In the genomic region with DNA sequence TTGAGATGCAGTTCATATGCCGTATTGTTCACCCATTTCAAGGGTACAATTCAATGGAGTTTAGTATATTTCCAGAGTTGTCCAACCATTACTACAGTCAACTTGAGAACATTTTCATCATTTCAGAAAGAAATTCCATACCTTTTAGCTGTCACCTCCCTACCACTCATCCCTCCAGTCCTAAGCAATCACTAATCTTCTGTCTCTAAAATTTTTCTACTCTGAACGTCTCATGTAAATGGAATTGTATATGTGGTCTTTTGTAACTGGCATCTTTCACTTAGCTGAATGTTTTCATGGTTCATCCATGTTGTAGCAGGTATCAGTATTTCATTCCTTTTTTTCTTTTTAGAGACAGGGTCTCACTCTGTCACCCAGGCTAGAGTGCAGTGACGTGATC, we compare ENCODE assay signal across 17 cellular contexts. TPM values are rescaled to one million over a fixed set of nuclear protein-coding genes. Genes with fewer than 3 reads are reported as not detected.
DNase-seq lines count a peak whose midpoint lies in the region; ATAC-seq and TF ChIP-seq lines count a peak whose summit lies in the region.
"Had no signal": no experiment of that assay in that cellular context is flagged by ENCODE, and none has a peak within 500 bp of the region (broad histone marks: within the 10 kb centered on the region; RNA-seq: fewer than 3 reads in every experiment).

No MANE protein-coding gene starts in this region.

- no peak overlapping the region for H4K91ac ChIP-seq in H9 (ENCODE audit: insufficient read length, low read depth, low read length)

- peaks cover 52% of the 10 kb centered on the region for H3K4me1 Mint-ChIP-seq in T-helper 1 cell treated with Interleukin-12 subunit alpha and Interleukin-12 subunit beta and Interleukin-4 antibody, amounts not matched to agents 30 μg/mL and 1 μg/mL, for 36 hours (ENCODE audit: low read depth)
- H3K4me1 Mint-ChIP-seq in H9 (peaks cover 20 to 21% of the 10 kb centered on the region in 2 experiments), T-helper 17 cell (peaks cover 47% of the 10 kb centered on the region)

- no peak overlapping the region for H2BK20ac ChIP-seq in H9 (ENCODE audit: low read depth, low read length, poor library complexity, severe bottlenecking)

- no peaks in the 10 kb centered on the region for H4K20me1 ChIP-seq in H9 (ENCODE audit: control insufficient read depth, insufficient read depth, insufficient read length)

- H3K36me3 Mint-ChIP-seq in T-helper 1 cell treated with Interleukin-12 subunit alpha and Interleukin-12 subunit beta and Interleukin-4 antibody, amounts not matched to agents 30 μg/mL and 1 μg/mL, for 36 hours (ENCODE audit: low read depth): peaks cover 37% of the 10 kb centered on the region
- H3K36me3 Mint-ChIP-seq in H9 (ENCODE audit: insufficient read depth in 1 of 3, low read depth in 3 of 3): peaks cover 11 to 22% (median 12%) of the 10 kb centered on the region in 3 experiments; a peak in 6 of 7 replicates
- peaks cover 13% of the 10 kb centered on the region for H3K36me3 Mint-ChIP-seq in T-helper 17 cell (ENCODE audit: low read depth)

- H3K27ac Mint-ChIP-seq in T-helper 1 cell treated with Interleukin-12 subunit alpha and Interleukin-12 subunit beta and Interleukin-4 antibody, amounts not matched to agents 30 μg/mL and 1 μg/mL, for 36 hours: peak overlapping the region; percentile 28
- H3K27ac Mint-ChIP-seq in H9 (peak overlapping the region in 2 of 3 experiments; percentile 12 to 53; a peak in 1 of 7 replicates), T-helper 17 cell (peak overlapping the region; percentile 69)

- DNase-seq in T-helper 1 cell: no peak
- no peak for DNase-seq in H9
- DNase-seq in T-helper 17 cell: no peak
- DNase-seq in kidney tubule cell (ENCODE audit: low spot score): peak; percentile 67
- no peak for DNase-seq in NCI-H510A treated with DMSO at 0.1 percent for 48 hours (lab: John Stamatoyannopoulos, UW)
- DNase-seq in GM10266 (ENCODE audit: extremely low spot score): no peak
- DNase-seq: 8988T; activated CD4-positive, alpha-beta T cell treated with anti-CD3 and anti-CD28 coated beads, Interleukin-2, amount 50 U/mL, for 1 hour; NCI-H1105 treated with DMSO at 0.1 percent for 48 hours; NCI-H2171; ovary; T1000 had no signal

- H3K79me2 ChIP-seq in H9 (ENCODE audit: insufficient read depth, low read length): no peaks in the 10 kb centered on the region

- H3K4me1 ChIP-seq in H9 (ENCODE audit: insufficient read depth, low read length): no peaks in the 10 kb centered on the region; the same call in 1 of the 2 replicates

- no peak overlapping the region for H4K5ac ChIP-seq in H9 (ENCODE audit: insufficient read length, low read depth, low read length)

- TF ChIP-seq CTCF in H9 (conservative IDR thresholded peaks at IDR 0.05) (no peak), GM10266 (IDR thresholded peaks at IDR 0.05; ENCODE audit: control insufficient read depth, insufficient read depth, low read depth, missing control alignments) (no peak)

- no peak overlapping the region for H2BK5ac ChIP-seq in H9 (ENCODE audit: insufficient read length, low read length)

- H2AFZ ChIP-seq in H9 (ENCODE audit: low read length): no peak overlapping the region

- no CpG with 5 or more reads among the region's 3 CpGs for WGBS in H9 (ENCODE audit: extremely low coverage, insufficient read length, low lambda C conversion rate)

- no peak overlapping the region for H4K8ac ChIP-seq in H9 (replicated peaks; ENCODE audit: insufficient read length, low read depth, low read length)

- H3K56ac ChIP-seq in H9 (ENCODE audit: insufficient read length, low read depth, low read length): no peak overlapping the region

- H2BK12ac ChIP-seq in H9 (ENCODE audit: insufficient read length, low read depth, low read length): no peak overlapping the region

- no peak overlapping the region for H3K18ac ChIP-seq in H9 (ENCODE audit: insufficient read length, low read depth, low read length)

- no peak overlapping the region for H3K14ac ChIP-seq in H9 (ENCODE audit: insufficient read depth, low read length)

- H3K9me3 ChIP-seq in H9 (ENCODE audit: control insufficient read depth, low read depth, low read length) (no peaks in the 10 kb centered on the region), T-helper 17 cell (ENCODE audit: control insufficient read depth, low read length, poor library complexity, severe bottlenecking) (no peaks in the 10 kb centered on the region)
- H3K9me3 ChIP-seq: ovary, upper lobe of right lung had no signal

- H3K9me3 Mint-ChIP-seq in T-helper 1 cell treated with Interleukin-12 subunit alpha and Interleukin-12 subunit beta and Interleukin-4 antibody, amounts not matched to agents 30 μg/mL and 1 μg/mL, for 36 hours: no peaks in the 10 kb centered on the region
- no peaks in the 10 kb centered on the region for H3K9me3 Mint-ChIP-seq in H9

- no peaks in the 10 kb centered on the region for H3K23me2 ChIP-seq in H9 (ENCODE audit: insufficient read length, low read depth, low read length, poor library complexity, severe bottlenecking)

- no peaks in the 10 kb centered on the region for H3K79me1 ChIP-seq in H9 (ENCODE audit: insufficient read depth, low read depth, low read length, poor library complexity, severe bottlenecking)

- no peak overlapping the region for H2BK15ac ChIP-seq in H9 (ENCODE audit: low read depth, low read length)

- H3K23ac ChIP-seq in H9 (ENCODE audit: insufficient read length, low read depth, low read length): no peak overlapping the region

- H3K27ac ChIP-seq in H9 (ENCODE audit: insufficient read length, low read depth, low read length): no peak overlapping the region
- H3K27ac ChIP-seq: ovary, upper lobe of right lung had no signal

- no peak overlapping the region for H3K4me3 Mint-ChIP-seq in T-helper 1 cell treated with Interleukin-12 subunit alpha and Interleukin-12 subunit beta and Interleukin-4 antibody, amounts not matched to agents 30 μg/mL and 1 μg/mL, for 36 hours
- H3K4me3 Mint-ChIP-seq in H9 (no peak overlapping the region), T-helper 17 cell (no peak overlapping the region)
- H3K4me3 Mint-ChIP-seq: activated T-helper 1 cell treated with anti-CD3 and anti-CD28 coated beads, Interleukin-12 subunit alpha, Interleukin-12 subunit beta, Interleukin-2, Interleukin-4 antibody, amounts not matched to agents 30 ng/mL and 10 ng/mL and 1 ng/mL, durations not matched to agents 14 hours and 24 hours and 36 hours had no signal

- no peak overlapping the region for H3T11ph ChIP-seq in H9 (ENCODE audit: low read length)

- no peak overlapping the region for H3K9ac ChIP-seq in H9 (ENCODE audit: extremely low read depth, insufficient read length, low read length)

- H2BK120ac ChIP-seq in H9 (ENCODE audit: low read depth, low read length, poor library complexity, severe bottlenecking): no peak overlapping the region

- ATAC-seq in T-helper 17 cell (no peak), HG02798 (IDR thresholded peaks at IDR 0.05; ENCODE audit: poor library complexity, unreplicated experiment) (no peak)
- ATAC-seq: Right ventricle myocardium inferior had no signal

- no peak overlapping the region for H3K4ac ChIP-seq in H9 (ENCODE audit: low read depth, low read length)

- no peak overlapping the region for H2AK5ac ChIP-seq in H9 (ENCODE audit: insufficient read length, low read length)

- H3K4me2 ChIP-seq in H9 (ENCODE audit: insufficient read depth, insufficient read length, low read length): no peak overlapping the region

- no peaks in the 10 kb centered on the region for H3K27me3 ChIP-seq in H9 (ENCODE audit: insufficient read depth, low read length)
- H3K27me3 ChIP-seq: ovary, upper lobe of right lung had no signal

- H3K27me3 Mint-ChIP-seq in T-helper 1 cell treated with Interleukin-12 subunit alpha and Interleukin-12 subunit beta and Interleukin-4 antibody, amounts not matched to agents 30 μg/mL and 1 μg/mL, for 36 hours (ENCODE audit: low read depth): no peaks in the 10 kb centered on the region
- H3K27me3 Mint-ChIP-seq in H9 (ENCODE audit: low read depth): no peaks in the 10 kb centered on the region
- no peaks in the 10 kb centered on the region for H3K27me3 Mint-ChIP-seq in T-helper 17 cell

RNA-seq across cellular contexts. Expression of gene CMTM7, which starts 51.1 kb away (rescaled TPM):
- total RNA-seq in H9 (2021) (20.6 and 23.9 TPM in 2 replicates), T-helper 17 cell (10 to 100 TPM; 38.5 to 45.3 TPM)

RNA-seq across cellular contexts. Expression of gene CMTM6, which starts 59.9 kb away (rescaled TPM):
- 42.7 and 43.5 TPM in 2 replicates for total RNA-seq in H9 (2021)
- total RNA-seq in T-helper 17 cell: 10 to 100 TPM; 97.2 to 99.3 TPM
